19 cellular contexts compared by ENCODE assay signal in genomic region chr2:137190411-137191190, GRCh38.
DNase-seq lines count a peak whose midpoint lies in the region; ATAC-seq, FAIRE-seq and TF ChIP-seq lines count a peak whose summit lies in the region.
"Had no signal": no experiment of that assay in that cellular context is flagged by ENCODE, and none has a peak within 500 bp of the region (broad histone marks: within the 10 kb centered on the region; RNA-seq: fewer than 3 reads in every experiment).

No MANE protein-coding gene starts in this region.

- H3K27me3 ChIP-seq in GM12878 (replicated peaks in 1 of 2; ENCODE audit: control insufficient read depth in 2 of 2, insufficient read depth in 2 of 2, low read length in 1 of 2) (no peaks in the 10 kb centered on the region), small intestine (ENCODE audit: control insufficient read depth in 2 of 2, insufficient read depth in 2 of 2, low read length in 2 of 2) (no peaks in the 10 kb centered on the region)

- H3K27me3 Mint-ChIP-seq in HFFc6 (ENCODE audit: insufficient read depth) (peaks cover 1% of the 10 kb centered on the region; the same call in 1 of the 2 replicates), natural killer cell (ENCODE audit: low read depth in 2 of 2) (no peaks in the 10 kb centered on the region)
- H3K27me3 Mint-ChIP-seq: activated CD4-positive, alpha-beta T cell treated with anti-CD3 and anti-CD28 coated beads for 36 hours; activated naive CD8-positive, alpha-beta T cell treated with anti-CD3 and anti-CD28 coated beads, Interleukin-2, amount 50 U/mL, for 24 hours; CD4-positive, CD25-positive, alpha-beta regulatory T cell had no signal

- no peak overlapping the region for H3K4me3 Mint-ChIP-seq in HFFc6
- H3K4me3 Mint-ChIP-seq in natural killer cell: no peak overlapping the region
- H3K4me3 Mint-ChIP-seq: activated CD4-positive, alpha-beta T cell treated with anti-CD3 and anti-CD28 coated beads for 36 hours; activated naive CD8-positive, alpha-beta T cell treated with anti-CD3 and anti-CD28 coated beads, Interleukin-2, amount 50 U/mL, for 24 hours; CD4-positive, CD25-positive, alpha-beta regulatory T cell; nephron progenitor cell had no signal

- peaks cover 32% of the 10 kb centered on the region for H3K4me1 Mint-ChIP-seq in HFFc6 (ENCODE audit: low read depth)
- H3K4me1 Mint-ChIP-seq in natural killer cell: no peaks in the 10 kb centered on the region
- H3K4me1 Mint-ChIP-seq: activated CD4-positive, alpha-beta T cell treated with anti-CD3 and anti-CD28 coated beads for 36 hours; activated naive CD8-positive, alpha-beta T cell treated with anti-CD3 and anti-CD28 coated beads, Interleukin-2, amount 50 U/mL, for 24 hours; CD4-positive, CD25-positive, alpha-beta regulatory T cell had no signal

- POLR2A ChIA-PET in GM12878 (lab: Charles Lee): interaction anchor here (1.3 kb wide), 1 partner anchor 17 kb away, joined by 4 read pairs; no protein-coding TSS in a partner anchor

- TF ChIP-seq CTCF in HFFc6 (IDR thresholded peaks at IDR 0.05): no peak
- TF ChIP-seq CTCF in GM12878 (IDR thresholded peaks at IDR 0.05 in 2 of 3, conservative IDR thresholded peaks at IDR 0.05 in 1 of 3; ENCODE audit: control insufficient read depth in 2 of 3, extremely low read depth in 1 of 3, insufficient read depth in 1 of 3, low read depth in 3 of 3, low read length in 3 of 3): no peak
- no peak for TF ChIP-seq CTCF in natural killer cell (IDR thresholded peaks at IDR 0.05)

- no peak overlapping the region for H3K27ac Mint-ChIP-seq in HFFc6
- H3K27ac Mint-ChIP-seq in natural killer cell: no peak overlapping the region
- H3K27ac Mint-ChIP-seq: activated CD4-positive, alpha-beta T cell treated with anti-CD3 and anti-CD28 coated beads for 36 hours; activated naive CD8-positive, alpha-beta T cell treated with anti-CD3 and anti-CD28 coated beads, Interleukin-2, amount 50 U/mL, for 24 hours; nephron progenitor cell had no signal

- H3K9me3 Mint-ChIP-seq in HFFc6 (no peaks in the 10 kb centered on the region; the same call in 1 of the 2 replicates), natural killer cell (peaks cover 2 to 7% of the 10 kb centered on the region in 2 donors)
- H3K9me3 Mint-ChIP-seq: activated naive CD8-positive, alpha-beta T cell treated with anti-CD3 and anti-CD28 coated beads, Interleukin-2, amount 50 U/mL, for 24 hours had no signal

- DNase-seq in NCI-H1417 (lab: John Stamatoyannopoulos, UW) (peak; percentile 3 to 48 (median 19)), NCI-H1417 treated with DMSO at 0.1 percent for 48 hours (lab: John Stamatoyannopoulos, UW) (no peak), HFFc6 (peak; percentile 59), GM12878 (ENCODE audit: low read depth, low spot score) (no peak), left kidney (ENCODE audit: low read depth, low spot score) (peak; percentile 38), small intestine (no peak), natural killer cell (no peak)
- DNase-seq: activated CD4-positive, alpha-beta T cell treated with anti-CD3 and anti-CD28 coated beads for 36 hours; activated gamma-delta T cell; activated naive CD8-positive, alpha-beta T cell treated with anti-CD3 and anti-CD28 coated beads, Interleukin-2, amount 50 U/mL, for 24 hours; CD4-positive, CD25-positive, alpha-beta regulatory T cell; effector CD8-positive, alpha-beta T cell; midbrain; nephron progenitor cell; trophoblast cell had no signal

- H3K27ac ChIP-seq in GM12878 (ENCODE audit: control insufficient read depth, insufficient read depth): no peak overlapping the region
- no peak overlapping the region for H3K27ac ChIP-seq in small intestine (ENCODE audit: low read depth in 1 of 2, low read length in 1 of 2)
- H3K27ac ChIP-seq: 22Rv1 had no signal

- SMC1A ChIA-PET in GM12878 (lab: Charles Lee; ENCODE audit: uncharacterized antibody, unreplicated experiment): no interaction called here

- RAD21 ChIA-PET in GM12878 (lab: Charles Lee; ENCODE audit: unreplicated experiment): no interaction called here

- H3K9me3 ChIP-seq in GM12878 (replicated peaks; ENCODE audit: control insufficient read depth, insufficient read depth, low read length) (no peaks in the 10 kb centered on the region), small intestine (ENCODE audit: control insufficient read depth, low read depth) (no peaks in the 10 kb centered on the region)

- H3K36me3 ChIP-seq in GM12878 (ENCODE audit: control insufficient read depth in 2 of 2, insufficient read depth in 2 of 2, low read length in 1 of 2) (no peaks in the 10 kb centered on the region), small intestine (ENCODE audit: control insufficient read depth in 2 of 2, insufficient read depth in 2 of 2, low read length in 2 of 2) (no peaks in the 10 kb centered on the region)

- intact Hi-C loops in GM12878 (cut with micrococcal nuclease; ENCODE audit: unreplicated experiment) (no loop called here), natural killer cell (cut with micrococcal nuclease) (no loop called here)

- H2AFZ ChIP-seq in GM12878 (ENCODE audit: control insufficient read depth, low read depth, low read length): no peak overlapping the region

- CTCF ChIA-PET in GM12878 (lab: Yijun Ruan, JAX): no interaction called here

- no peak overlapping the region for H3K9ac ChIP-seq in GM12878 (ENCODE audit: control insufficient read depth, insufficient read depth, low read length)

- TF ChIP-seq EP300 in GM12878 (IDR thresholded peaks at IDR 0.05; ENCODE audit: borderline replicate concordance in 1 of 2, control insufficient read depth in 1 of 2, low read depth in 2 of 2, low read length in 2 of 2): no peak

- in situ Hi-C loops in GM12878 (cut with MboI): no loop called here

- H3K36me3 Mint-ChIP-seq in HFFc6 (ENCODE audit: low read depth): no peaks in the 10 kb centered on the region
- H3K36me3 Mint-ChIP-seq in natural killer cell: peaks cover 5% of the 10 kb centered on the region
- H3K36me3 Mint-ChIP-seq: CD4-positive, CD25-positive, alpha-beta regulatory T cell had no signal

- WGBS in GM12878 (ENCODE audit: insufficient coverage, insufficient replicate concordance, low lambda C conversion rate, missing lambda C conversion rate): 21% methylated on average over 13 of the region's 13 CpGs
- WGBS in small intestine, 3 donors: 48 to 63% (median 56%) methylated on average over 13 of the region's 13 CpGs

- H3K4me2 ChIP-seq in GM12878 (ENCODE audit: control insufficient read depth, insufficient read depth): no peak overlapping the region

- no peaks in the 10 kb centered on the region for H4K20me1 ChIP-seq in GM12878 (ENCODE audit: control insufficient read depth, insufficient read depth)

- TF ChIP-seq RAD21 in GM12878 (IDR thresholded peaks at IDR 0.05; ENCODE audit: insufficient read depth, low read depth, low read length): no peak

- TF ChIP-seq POLR2A in GM12878 (IDR thresholded peaks at IDR 0.05; ENCODE audit: low read depth, low read length): no peak

- ATAC-seq in GM12878 (peak; percentile 52), natural killer cell (no peak), HG02571 (IDR thresholded peaks at IDR 0.05; ENCODE audit: unreplicated experiment) (no peak)
- ATAC-seq: activated CD4-positive, alpha-beta T cell treated with anti-CD3 and anti-CD28 coated beads for 36 hours; activated naive CD8-positive, alpha-beta T cell treated with anti-CD3 and anti-CD28 coated beads, Interleukin-2, amount 50 U/mL, for 24 hours had no signal

- no TSS peak for BruUV-seq in GM12878 (replicated peaks; lab: Mats Ljungman, UMichigan)

- H3K79me2 ChIP-seq in GM12878 (ENCODE audit: control insufficient read depth, insufficient read depth, low read length): no peaks in the 10 kb centered on the region

- H3K4me1 ChIP-seq in GM12878 (ENCODE audit: control insufficient read depth, insufficient read depth, low read length) (no peaks in the 10 kb centered on the region), small intestine (ENCODE audit: control insufficient read depth in 2 of 2, insufficient read depth in 1 of 2, low read depth in 1 of 2, low read length in 1 of 2) (no peaks in the 10 kb centered on the region)

- H3K4me3 ChIP-seq in GM12878 (no peak overlapping the region), small intestine (ENCODE audit: low read depth in 1 of 2, low read length in 2 of 2) (no peak overlapping the region)

- FAIRE-seq in GM12878 (lab: Jason Lieb, UNC): no peak
- FAIRE-seq in small intestine (lab: Jason Lieb, UNC): no peak
- FAIRE-seq: D721Med, frontal cortex had no signal

TF ChIP-seq in GM12878, 131 proteins besides CTCF, POLR2A, EP300 and RAD21 (continues in another document):
- no peak for TF ChIP-seq CREB1 (IDR thresholded peaks at IDR 0.05; ENCODE audit: low read depth)
- TF ChIP-seq ZNF207 (IDR thresholded peaks at IDR 0.05; ENCODE audit: borderline replicate concordance): no peak
- TF ChIP-seq EZH2 (IDR thresholded peaks at IDR 0.05; ENCODE audit: borderline replicate concordance, control insufficient read depth, low read depth, low read length): no peak
- TF ChIP-seq STAT3 (IDR thresholded peaks at IDR 0.05; ENCODE audit: low read depth, low read length): no peak
- TF ChIP-seq PBX3 (IDR thresholded peaks at IDR 0.05; ENCODE audit: insufficient replicate concordance, low read depth, low read length): no peak
- TF ChIP-seq TCF3 (IDR thresholded peaks at IDR 0.05; ENCODE audit: borderline replicate concordance, insufficient read depth, low read depth, low read length): no peak
- TF ChIP-seq BHLHE40 (IDR thresholded peaks at IDR 0.05; ENCODE audit: borderline replicate concordance in 1 of 2, low read depth in 2 of 2, low read length in 1 of 2): no peak
- TF ChIP-seq NR2C2 (IDR thresholded peaks at IDR 0.05; ENCODE audit: borderline replicate concordance, control insufficient read depth, insufficient read length, low read depth): no peak
- no peak for TF ChIP-seq NBN (IDR thresholded peaks at IDR 0.05)
- TF ChIP-seq TAF1 (IDR thresholded peaks at IDR 0.05; ENCODE audit: borderline replicate concordance, low read depth, low read length): no peak
- no peak for TF ChIP-seq SUZ12 (IDR thresholded peaks at IDR 0.05; ENCODE audit: unreplicated experiment)

Comparison
In these comparisons a context has a peak if more than half of its experiments do, and no peak if none do; other contexts are left out.
1. DNase-seq: peak in NCI-H1417 (3 of 3), HFFc6 (single experiment) and left kidney (single experiment); none in NCI-H1417 treated with DMSO at 0.1 percent for 48 hours (single experiment), GM12878 (single experiment), small intestine (single experiment) and natural killer cell (single experiment).